Comparison of ENCODE assay signal across 31 cellular contexts in genomic region chr13:39279077-39279476, GRCh38.
"Had no signal": no experiment of that assay in that cellular context is flagged by ENCODE, and none has a peak within 500 bp of the region (broad histone marks: within the 10 kb centered on the region; RNA-seq: fewer than 3 reads in every experiment).

No MANE protein-coding gene starts in this region.

- ATAC-seq: activated CD4-positive, CD25-positive, alpha-beta regulatory T cell treated with anti-CD3 and anti-CD28 coated beads, Interleukin-2, amount 50 U/mL, for 24 hours; activated CD8-positive, alpha-beta T cell treated with anti-CD3 and anti-CD28 coated beads for 36 hours; activated T-cell treated with anti-CD3 and anti-CD28 coated beads, Interleukin-2, amount 50 U/mL, for 4 hours; activated T-helper 17 cell treated with anti-CD3 and anti-CD28 coated beads, Interleukin-2, amount 50 U/mL, for 72 hours; body of pancreas; effector memory CD8-positive, alpha-beta T cell; gastroesophageal sphincter had no signal

- H3K27ac ChIP-seq: body of pancreas, epithelial cell of prostate, esophagus squamous epithelium, gastroesophageal sphincter, WERI-Rb-1 had no signal

- H3K36me3 ChIP-seq: esophagus squamous epithelium, gastroesophageal sphincter, WERI-Rb-1 had no signal

- H3K4me3 ChIP-seq: body of pancreas, esophagus squamous epithelium, gastroesophageal sphincter had no signal

- H3K27me3 ChIP-seq: body of pancreas, esophagus squamous epithelium, gastroesophageal sphincter had no signal

- FAIRE-seq: colon, endothelial cell of umbilical vein had no signal

- DNase-seq: activated B cell treated with CpG ODN at 0.5 μM for 24 hours; activated CD4-positive, alpha-beta T cell treated with anti-CD3 and anti-CD28 coated beads for 48 hours; activated CD4-positive, alpha-beta T cell treated with anti-CD3 and anti-CD28 coated beads, Interleukin-2, amount 50 U/mL, for 1 hour; activated CD4-positive, alpha-beta T cell treated with anti-CD3 and anti-CD28 coated beads, Interleukin-2, amount 50 U/mL, for 48 hours; activated CD8-positive, alpha-beta memory T cell treated with anti-CD3 and anti-CD28 coated beads for 24 hours; activated CD8-positive, alpha-beta T cell treated with anti-CD3 and anti-CD28 coated beads for 36 hours; activated effector memory CD4-positive, alpha-beta T cell treated with Interleukin-2 at 50 U/mL for 16 hours; activated gamma-delta T cell treated with Interleukin-2 at 50 U/mL for 16 hours; activated naive CD4-positive, alpha-beta T cell treated with anti-CD3 and anti-CD28 coated beads, Interleukin-2, amount 50 U/mL, for 16 hours; activated naive CD4-positive, alpha-beta T cell treated with Interleukin-2 at 50 U/mL for 16 hours; activated T-cell treated with anti-CD3 and anti-CD28 coated beads, Interleukin-2, amount 50 U/mL, for 4 hours; amniotic stem cell; aorta; body of pancreas; caudate nucleus; cortex of kidney; dermis blood vessel endothelial cell; effector CD4-positive, alpha-beta T cell; effector memory CD8-positive, alpha-beta T cell; esophagus squamous epithelium; foreskin melanocyte; head of caudate nucleus; hippocampal formation; T1000; WERI-Rb-1 had no signal

- H3K9me3 ChIP-seq: body of pancreas, esophagus squamous epithelium, gastroesophageal sphincter had no signal
